In genomic region chr21:31201548-31201947, GRCh38 we compare ENCODE assay signal across 1 cellular context.
TF ChIP-seq lines count a peak whose summit lies in the region.

No MANE protein-coding gene starts in this region.

TF ChIP-seq in GM12878, 131 proteins besides CTCF, POLR2A, EP300 and RAD21 (continued from another document):
- TF ChIP-seq, protein P1, sequence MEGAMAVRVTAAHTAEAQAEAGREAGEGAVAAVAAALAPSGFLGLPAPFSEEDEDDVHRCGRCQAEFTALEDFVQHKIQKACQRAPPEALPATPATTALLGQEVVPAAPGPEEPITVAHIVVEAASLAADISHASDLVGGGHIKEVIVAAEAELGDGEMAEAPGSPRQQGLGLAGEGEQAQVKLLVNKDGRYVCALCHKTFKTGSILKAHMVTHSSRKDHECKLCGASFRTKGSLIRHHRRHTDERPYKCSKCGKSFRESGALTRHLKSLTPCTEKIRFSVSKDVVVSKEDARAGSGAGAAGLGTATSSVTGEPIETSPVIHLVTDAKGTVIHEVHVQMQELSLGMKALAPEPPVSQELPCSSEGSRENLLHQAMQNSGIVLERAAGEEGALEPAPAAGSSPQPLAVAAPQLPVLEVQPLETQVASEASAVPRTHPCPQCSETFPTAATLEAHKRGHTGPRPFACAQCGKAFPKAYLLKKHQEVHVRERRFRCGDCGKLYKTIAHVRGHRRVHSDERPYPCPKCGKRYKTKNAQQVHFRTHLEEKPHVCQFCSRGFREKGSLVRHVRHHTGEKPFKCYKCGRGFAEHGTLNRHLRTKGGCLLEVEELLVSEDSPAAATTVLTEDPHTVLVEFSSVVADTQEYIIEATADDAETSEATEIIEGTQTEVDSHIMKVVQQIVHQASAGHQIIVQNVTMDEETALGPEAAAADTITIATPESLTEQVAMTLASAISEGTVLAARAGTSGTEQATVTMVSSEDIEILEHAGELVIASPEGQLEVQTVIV (IDR thresholded peaks at IDR 0.05; ENCODE audit: borderline replicate concordance, partially characterized antibody) = no peak
- TF ChIP-seq ZBTB4 (CRISPR knock-in tag; IDR thresholded peaks at IDR 0.05) = no peak
- TF ChIP-seq ZNF622 (IDR thresholded peaks at IDR 0.05) = no peak
- TF ChIP-seq MEF2B (IDR thresholded peaks at IDR 0.05; ENCODE audit: partially characterized antibody, poor library complexity, severe bottlenecking) = peak; percentile 68
- no peak for TF ChIP-seq KLF5 (IDR thresholded peaks at IDR 0.05; ENCODE audit: partially characterized antibody)
- no peak for TF ChIP-seq CHD2 (IDR thresholded peaks at IDR 0.05; ENCODE audit: borderline replicate concordance, low read depth, low read length)
- no peak for TF ChIP-seq FOS (IDR thresholded peaks at IDR 0.05; ENCODE audit: borderline replicate concordance, extremely low read depth, insufficient read length)
- TF ChIP-seq NFIC (IDR thresholded peaks at IDR 0.05; ENCODE audit: low read depth, low read length) = no peak
- no peak for TF ChIP-seq CBX3 (IDR thresholded peaks at IDR 0.05; ENCODE audit: borderline replicate concordance, low read depth)
- no peak for TF ChIP-seq TARDBP (IDR thresholded peaks at IDR 0.05; ENCODE audit: borderline replicate concordance)
- TF ChIP-seq RCOR1 (conservative IDR thresholded peaks at IDR 0.05; ENCODE audit: low read depth, low read length) = no peak
- peak; percentile 74 for TF ChIP-seq MTA2 (IDR thresholded peaks at IDR 0.05; ENCODE audit: low read depth)
- TF ChIP-seq STAT3 (IDR thresholded peaks at IDR 0.05; ENCODE audit: low read depth, low read length) = no peak
- TF ChIP-seq EZH2 (IDR thresholded peaks at IDR 0.05; ENCODE audit: borderline replicate concordance, control insufficient read depth, low read depth, low read length) = no peak
- peak; percentile 95 for TF ChIP-seq IKZF2 (IDR thresholded peaks at IDR 0.05)
- no peak for TF ChIP-seq CBFB (IDR thresholded peaks at IDR 0.05; ENCODE audit: low read depth)
